In genomic region chr9:93111371-93112115, GRCh38 we compare ENCODE assay signal across 15 cellular contexts. TPM values are rescaled to one million over a fixed set of nuclear protein-coding genes. Genes with fewer than 3 reads are reported as not detected.
DNase-seq lines count a peak whose midpoint lies in the region; ATAC-seq and TF ChIP-seq lines count a peak whose summit lies in the region.
"Had no signal": no experiment of that assay in that cellular context is flagged by ENCODE, and none has a peak within 500 bp of the region (broad histone marks: within the 10 kb centered on the region; RNA-seq: fewer than 3 reads in every experiment).

No MANE protein-coding gene starts in this region.

- no peak overlapping the region for H4K8ac ChIP-seq in mesenchymal stem cell (ENCODE audit: low read length)

- 94% methylated on average over 16 of the region's 18 CpGs for WGBS in mesenchymal stem cell

- no peak overlapping the region for H3K27ac Mint-ChIP-seq in Caco-2 (ENCODE audit: unreplicated experiment)
- H3K27ac Mint-ChIP-seq: CD8-positive, alpha-beta memory T cell had no signal

- TF ChIP-seq CTCF in Caco-2 (IDR thresholded peaks at IDR 0.05; ENCODE audit: insufficient read depth in 1 of 2, low read depth in 1 of 2, low read length in 1 of 2, severe bottlenecking in 1 of 2, unreplicated experiment in 1 of 2), result no peak

- no peak overlapping the region for H2AFZ ChIP-seq in Karpas-422 (ENCODE audit: low read length)
- H2AFZ ChIP-seq in mesenchymal stem cell (ENCODE audit: low read depth, low read length), result no peak overlapping the region

- no peak overlapping the region for H2BK12ac ChIP-seq in mesenchymal stem cell (ENCODE audit: low read length in 2 of 2)

- H2BK5ac ChIP-seq in mesenchymal stem cell (ENCODE audit: low read depth, low read length, poor library complexity, severe bottlenecking), result no peak overlapping the region

- no peak overlapping the region for H2BK120ac ChIP-seq in mesenchymal stem cell (ENCODE audit: low read depth, low read length)

- no peaks in the 10 kb centered on the region for H3K27me3 Mint-ChIP-seq in Caco-2 (ENCODE audit: insufficient read depth, unreplicated experiment)
- H3K27me3 Mint-ChIP-seq: brain; CD8-positive, alpha-beta memory T cell had no signal

- no TSS peak for BruUV-seq in Caco-2 (replicated peaks; lab: Mats Ljungman, UMichigan)

- peaks cover 22% of the 10 kb centered on the region for H3K36me3 ChIP-seq in BLaER1
- H3K36me3 ChIP-seq in Karpas-422 (ENCODE audit: insufficient read depth, low read length), result no peaks in the 10 kb centered on the region
- peaks cover 65 to 73% of the 10 kb centered on the region in 2 experiments for H3K36me3 ChIP-seq in mesenchymal stem cell (ENCODE audit: control insufficient read depth in 1 of 2, insufficient read depth in 2 of 2, low read depth in 1 of 2, low read length in 2 of 2)
- H3K36me3 ChIP-seq in Caco-2 (ENCODE audit: control insufficient read depth, insufficient read depth, low read length), result no peaks in the 10 kb centered on the region

- H3K4me3 ChIP-seq in BLaER1 (0 out of 2 replicates have a peak overlapping the region, but pooled peaks have one; percentile 39), Karpas-422 (ENCODE audit: low read length) (peak overlapping the region; percentile 34; the same call in 1 of the 2 replicates), mesenchymal stem cell (ENCODE audit: insufficient read depth in 1 of 2, low read depth in 1 of 2, low read length in 2 of 2) (no peak overlapping the region), Caco-2 (ENCODE audit: low read depth, low read length) (no peak overlapping the region)
- H3K4me3 ChIP-seq: tibial nerve had no signal

- H3K36me3 Mint-ChIP-seq in Caco-2 (ENCODE audit: insufficient read depth, unreplicated experiment), result no peaks in the 10 kb centered on the region

- H3K9ac ChIP-seq in BLaER1, result peak overlapping the region; percentile 70
- peak overlapping the region; percentile 56 for H3K9ac ChIP-seq in Karpas-422 (ENCODE audit: low read length)
- no peak overlapping the region for H3K9ac ChIP-seq in mesenchymal stem cell (ENCODE audit: low read length)

- H3K4me2 ChIP-seq in BLaER1 (peak overlapping the region; percentile 92), Karpas-422 (ENCODE audit: low read depth, low read length, poor library complexity, severe bottlenecking) (peak overlapping the region; percentile 57), mesenchymal stem cell (ENCODE audit: low read length, poor library complexity, severe bottlenecking) (no peak overlapping the region)

- no peak overlapping the region for H3K4ac ChIP-seq in mesenchymal stem cell (ENCODE audit: low read depth in 1 of 2, low read length in 2 of 2)

- H4K20me1 ChIP-seq in BLaER1 (peaks cover 37% of the 10 kb centered on the region), Karpas-422 (ENCODE audit: insufficient read depth, low read depth, low read length) (no peaks in the 10 kb centered on the region)

- no peaks in the 10 kb centered on the region for H3K79me2 ChIP-seq in Karpas-422 (ENCODE audit: low read length)

- H3K4me1 Mint-ChIP-seq in Caco-2 (ENCODE audit: low read depth, unreplicated experiment), result no peaks in the 10 kb centered on the region

- no peak overlapping the region for H4K91ac ChIP-seq in mesenchymal stem cell (ENCODE audit: low read length)

- H3K4me1 ChIP-seq in BLaER1 (peaks cover 93% of the 10 kb centered on the region), Karpas-422 (ENCODE audit: low read length) (peaks cover 23% of the 10 kb centered on the region), mesenchymal stem cell (ENCODE audit: control insufficient read depth, insufficient read depth, low read depth, low read length) (peaks cover 47% of the 10 kb centered on the region), Caco-2 (no peaks in the 10 kb centered on the region)

- H3K18ac ChIP-seq in mesenchymal stem cell (ENCODE audit: low read depth in 1 of 2, low read length in 2 of 2), result no peak overlapping the region

- no peak overlapping the region for H3K4me3 Mint-ChIP-seq in Caco-2 (ENCODE audit: unreplicated experiment)
- H3K4me3 Mint-ChIP-seq: brain; CD8-positive, alpha-beta memory T cell had no signal

- CTCF ChIA-PET in Caco-2 (lab: Charles Lee), result interaction anchor here (0.7 kb wide), 1 partner anchor 191 kb away, joined by 3 read pairs; no protein-coding TSS in a partner anchor

- H3K9me2 ChIP-seq in Karpas-422 (replicated peaks; ENCODE audit: insufficient read depth, low read length), result no peaks in the 10 kb centered on the region

- H3K27me3 ChIP-seq in BLaER1 (no peaks in the 10 kb centered on the region), Karpas-422 (ENCODE audit: low read length) (no peaks in the 10 kb centered on the region), mesenchymal stem cell (ENCODE audit: control insufficient read depth in 1 of 2, insufficient read depth in 1 of 2, low read length in 2 of 2) (no peaks in the 10 kb centered on the region), Caco-2 (replicated peaks; ENCODE audit: control insufficient read depth, insufficient read depth, low read length) (no peaks in the 10 kb centered on the region)
- H3K27me3 ChIP-seq: tibial nerve had no signal

- H2AK5ac ChIP-seq in mesenchymal stem cell (ENCODE audit: low read length, severe bottlenecking), result peak overlapping the region; percentile 41

- no peak overlapping the region for H3K14ac ChIP-seq in mesenchymal stem cell (ENCODE audit: low read length in 2 of 2)

- POLR2A ChIA-PET in Caco-2 (lab: Charles Lee), result no interaction called here

- H2BK15ac ChIP-seq in mesenchymal stem cell (ENCODE audit: low read depth, poor library complexity, severe bottlenecking), result no peak overlapping the region

- H3K9me3 ChIP-seq in BLaER1 (no peaks in the 10 kb centered on the region), Karpas-422 (ENCODE audit: low read length) (no peaks in the 10 kb centered on the region), mesenchymal stem cell (ENCODE audit: control insufficient read depth, low read length) (no peaks in the 10 kb centered on the region), Caco-2 (no peaks in the 10 kb centered on the region)
- H3K9me3 ChIP-seq: tibial nerve had no signal

- ATAC-seq in GM19328 (IDR thresholded peaks at IDR 0.05; ENCODE audit: unreplicated experiment) (no peak), GM19035 (IDR thresholded peaks at IDR 0.05; ENCODE audit: unreplicated experiment) (no peak)

- intact Hi-C loops in Caco-2 (cut with micrococcal nuclease; ENCODE audit: unreplicated experiment), result no loop called here

- peak overlapping the region; percentile 79 for H3K27ac ChIP-seq in BLaER1
- H3K27ac ChIP-seq in Karpas-422 (ENCODE audit: low read length), result peak overlapping the region; percentile 58; the same call in 1 of the 2 replicates
- peak overlapping the region; percentile 54 for H3K27ac ChIP-seq in mesenchymal stem cell (ENCODE audit: low read length, poor library complexity, severe bottlenecking)
- H3K27ac ChIP-seq: tibial nerve had no signal

- H3K79me1 ChIP-seq in mesenchymal stem cell (replicated peaks; ENCODE audit: low read length, poor library complexity, severe bottlenecking), result peaks cover 45% of the 10 kb centered on the region

- no peak overlapping the region for H3K23ac ChIP-seq in mesenchymal stem cell (ENCODE audit: low read length in 2 of 2)

- no peaks in the 10 kb centered on the region for H3K9me3 Mint-ChIP-seq in Caco-2 (ENCODE audit: unreplicated experiment)
- H3K9me3 Mint-ChIP-seq: CD8-positive, alpha-beta memory T cell had no signal

- DNase-seq in Karpas-422 (no peak), amniotic epithelial cell (ENCODE audit: low read depth) (peak; percentile 92), mesenchymal stem cell (no peak), Caco-2 (no peak), AG20443 (ENCODE audit: low spot score) (no peak)
- DNase-seq: foreskin fibroblast; NCI-H524 treated with DMSO at 0.1 percent for 48 hours; stimulated activated CD4-positive, alpha-beta T cell treated with anti-CD3 and anti-CD28 coated beads, Interleukin-2, amount 100 ng/mL, for 48 hours had no signal

RNA-seq across cellular contexts. Expression of gene CARD19, which starts 15.5 kb away (rescaled TPM):
- total RNA-seq in Karpas-422 (2014; rRNA removed; shearing (Covaris generic); ENCODE audit: low replicate concordance), result 5.5 and 11.4 TPM in 2 replicates
- polyA plus RNA-seq in mesenchymal stem cell (2013, experiment 1 of 2), result 66.8 TPM
- polyA plus RNA-seq in mesenchymal stem cell (2013, experiment 2 of 2), result 66.1 TPM
- total RNA-seq in Caco-2 (2022), result 10.6 and 11.4 TPM in 2 replicates

RNA-seq across cellular contexts. Expression of gene NINJ1, which starts 22.5 kb away (rescaled TPM):
- total RNA-seq in Karpas-422 (2014; rRNA removed; shearing (Covaris generic); ENCODE audit: low replicate concordance), result 10.3 and 10.4 TPM in 2 replicates
- polyA plus RNA-seq in mesenchymal stem cell (2013, experiment 1 of 2), result 62.3 TPM
- 64.2 TPM for polyA plus RNA-seq in mesenchymal stem cell (2013, experiment 2 of 2)
- 29.5 and 35.6 TPM in 2 replicates for total RNA-seq in Caco-2 (2022)

RNA-seq across cellular contexts. Expression of gene SUSD3, which starts 53.0 kb away (rescaled TPM):
- 4.9 and 6.2 TPM in 2 replicates for total RNA-seq in Karpas-422 (2014; rRNA removed; shearing (Covaris generic); ENCODE audit: low replicate concordance)
- 0.03 TPM for polyA plus RNA-seq in mesenchymal stem cell (2013, experiment 1 of 2)
- polyA plus RNA-seq in mesenchymal stem cell (2013, experiment 2 of 2), result not detected
- 2.2 and 2.9 TPM in 2 replicates for total RNA-seq in Caco-2 (2022)
- total RNA-seq: myocyte had no signal

Comparison
In these comparisons a context has a peak if more than half of its experiments do, and no peak if none do; other contexts are left out.
1. H3K4me3 ChIP-seq: peak in BLaER1 (single experiment) and Karpas-422 (single experiment); none in mesenchymal stem cell (0 of 2) and Caco-2 (single experiment).
2. Peak in every context shown above with its lines, with median percentiles within 50 percentile points of each other: H3K27ac ChIP-seq.